In genomic region chr21:45954271-45954670, GRCh38 we compare ENCODE assay signal across 13 cellular contexts. TPM values are rescaled to one million over a fixed set of nuclear protein-coding genes. Genes with fewer than 3 reads are reported as not detected.
DNase-seq lines count a peak whose midpoint lies in the region; ATAC-seq and TF ChIP-seq lines count a peak whose summit lies in the region.
"Had no signal": no experiment of that assay in that cellular context is flagged by ENCODE, and none has a peak within 500 bp of the region (broad histone marks: within the 10 kb centered on the region; RNA-seq: fewer than 3 reads in every experiment).

No MANE protein-coding gene starts in this region.

- H3K27ac ChIP-seq in gastroesophageal sphincter = peak overlapping the region; percentile 66 to 86 (median 84)
- peak overlapping the region in 1 of 2 donors; percentile 73 for H3K27ac ChIP-seq in ovary

- no peak for TF ChIP-seq POLR2A in gastroesophageal sphincter (IDR thresholded peaks at IDR 0.05)
- TF ChIP-seq POLR2A in ovary (IDR thresholded peaks at IDR 0.05) = no peak

- WGBS in gastroesophageal sphincter (ENCODE audit: low coverage in 1 of 2), 2 donors = 17 to 32% methylated on average over 7 to 9 of the region's 13 CpGs
- 5 to 9% (median 7%) methylated on average over 13 of the region's 13 CpGs for WGBS in ovary, 3 donors

- POLR2A ChIA-PET in AG04449 (lab: Yijun Ruan, JAX) = no interaction called here

- H3K9me3 ChIP-seq in gastroesophageal sphincter (no peaks in the 10 kb centered on the region), ovary (no peaks in the 10 kb centered on the region)
- H3K9me3 ChIP-seq: left lung had no signal

- H3K4me1 ChIP-seq in gastroesophageal sphincter (peaks cover 0 to 80% (median 27%) of the 10 kb centered on the region in 3 donors), ovary (ENCODE audit: insufficient read depth) (peaks cover 17% of the 10 kb centered on the region)

- H3K4me3 ChIP-seq in AG04449 (ENCODE audit: low read depth, low read length) = no peak overlapping the region
- H3K4me3 ChIP-seq in gastroesophageal sphincter = no peak overlapping the region
- no peak overlapping the region for H3K4me3 ChIP-seq in ovary
- H3K4me3 ChIP-seq: left lung had no signal

- intact Hi-C loops in ovary (cut with DNase I) = no loop called here

- TF ChIP-seq CTCF in AG04449 (IDR thresholded peaks at IDR 0.05; ENCODE audit: insufficient read depth, low read length, missing control alignments) (peak; percentile 45), gastroesophageal sphincter (IDR thresholded peaks at IDR 0.05) (peak in 3 of 4 experiments; percentile 33 to 38 (median 36)), ovary (IDR thresholded peaks at IDR 0.05) (no peak)

- H3K36me3 ChIP-seq in gastroesophageal sphincter (no peaks in the 10 kb centered on the region), ovary (no peaks in the 10 kb centered on the region)
- H3K36me3 ChIP-seq: left lung had no signal

- CTCF ChIA-PET in AG04449 (lab: Yijun Ruan, JAX) = interaction anchor here (1.0 to 2.2 kb wide), 6 partner anchors 9 to 28 kb away, joined by 3 to 8 read pairs (median 4); no protein-coding TSS in a partner anchor

- H3K27me3 ChIP-seq in gastroesophageal sphincter (no peaks in the 10 kb centered on the region), ovary (no peaks in the 10 kb centered on the region)

- no peak for TF ChIP-seq EP300 in gastroesophageal sphincter (IDR thresholded peaks at IDR 0.05)
- no peak for TF ChIP-seq EP300 in ovary (IDR thresholded peaks at IDR 0.05)

- no peak for ATAC-seq in gastroesophageal sphincter
- no peak for ATAC-seq in GM21619 (IDR thresholded peaks at IDR 0.05; ENCODE audit: unreplicated experiment)
- no peak for ATAC-seq in HG03442 (IDR thresholded peaks at IDR 0.05; ENCODE audit: unreplicated experiment)
- ATAC-seq: left lung had no signal

- no peak for DNase-seq in AG04449 (ENCODE audit: low read depth, low spot score)
- peak; percentile 15 for DNase-seq in OCI-M1 (lab: John Stamatoyannopoulos, UW)
- DNase-seq in ovary = peak in 4 of 5 donors; percentile 41 to 66 (median 52)
- DNase-seq in T-helper 9 cell = no peak
- no peak for DNase-seq in HuH-7 (ENCODE audit: low spot score)
- DNase-seq: activated CD4-positive, alpha-beta T cell treated with anti-CD3 and anti-CD28 coated beads, Interleukin-2, amount 50 U/mL, for 48 hours; activated naive CD8-positive, alpha-beta T cell treated with anti-CD3 and anti-CD28 coated beads for 36 hours; C1 segment of cervical spinal cord; left lung; NCI-H748 treated with DMSO at 0.1 percent for 48 hours had no signal

RNA-seq across cellular contexts. Expression of gene COL6A1, which starts 27.3 kb away (rescaled TPM):
- total RNA-seq in gastroesophageal sphincter = 1,000 to 10,000 TPM in 2 of 4 donors, 100 to 1,000 TPM in 2; 477 to 1,231 (median 878) TPM
- total RNA-seq in ovary = 100 to 1,000 TPM; 389 to 779 (median 731) TPM
- polyA plus RNA-seq in ovary = 100 to 1,000 TPM; 112 to 905 TPM

Comparison
In these comparisons a context has a peak if more than half of its experiments do, and no peak if none do; other contexts are left out.
1. DNase-seq: peak in OCI-M1 (single experiment) and ovary (4 of 5); none in AG04449 (single experiment), T-helper 9 cell (single experiment) and HuH-7 (single experiment).
2. CTCF ChIP-seq: peak in AG04449 (single experiment) and gastroesophageal sphincter (3 of 4); none in ovary (0 of 3).